ENCODE assay signal across 1 cellular context in the genomic region with DNA sequence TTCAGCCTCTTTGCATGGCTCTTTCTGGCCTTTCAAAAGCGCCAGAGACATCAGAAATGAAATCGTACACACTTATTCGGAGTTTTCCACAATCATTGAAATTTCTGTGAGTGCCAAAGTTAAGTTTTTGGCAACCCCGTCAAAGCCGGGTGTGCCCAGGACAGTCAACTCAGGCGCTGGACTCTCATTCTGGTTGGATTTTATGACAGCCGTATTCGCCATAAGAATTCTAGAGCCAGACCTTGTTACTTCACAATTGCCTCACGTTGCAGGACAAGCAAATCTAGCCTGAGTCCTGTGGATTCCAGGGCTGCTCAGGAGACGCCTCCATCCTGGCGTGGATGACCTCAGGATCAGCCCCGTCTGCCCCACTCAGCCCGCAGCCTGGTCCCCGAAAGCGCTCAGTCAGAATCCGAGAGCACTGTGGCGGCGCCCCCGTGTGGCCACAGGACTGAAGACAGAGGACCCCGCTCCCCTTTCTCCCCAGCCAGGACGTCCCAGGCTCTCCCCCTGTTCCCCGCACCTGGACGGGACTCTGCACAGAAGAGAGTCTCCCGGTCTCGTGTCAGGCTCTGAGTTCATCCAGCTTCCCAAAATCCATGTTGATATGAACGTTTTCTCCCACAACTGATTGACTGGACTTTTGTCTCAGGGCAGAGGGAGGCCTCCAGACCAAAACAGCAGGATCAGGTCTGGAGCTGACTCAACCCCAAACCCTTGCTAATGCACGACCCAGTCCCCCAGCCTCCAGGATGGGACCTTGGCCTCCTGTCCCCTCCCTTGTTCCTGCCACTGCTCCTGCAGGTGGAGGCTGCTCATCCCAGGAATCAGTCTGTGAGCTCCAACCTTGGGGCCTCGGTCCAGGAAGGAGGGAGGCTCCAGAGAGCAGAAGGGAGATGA.
A peak's percentile ranks its signal among the peaks of the same experiment; 100 is the strongest.
TF ChIP-seq lines count a peak whose summit lies in the region.

No MANE protein-coding gene starts in this region.

TF ChIP-seq in HEK293, 187 proteins besides CTCF, POLR2A, EP300 and RAD21 (continued from another document):
- TF ChIP-seq, protein P1, sequence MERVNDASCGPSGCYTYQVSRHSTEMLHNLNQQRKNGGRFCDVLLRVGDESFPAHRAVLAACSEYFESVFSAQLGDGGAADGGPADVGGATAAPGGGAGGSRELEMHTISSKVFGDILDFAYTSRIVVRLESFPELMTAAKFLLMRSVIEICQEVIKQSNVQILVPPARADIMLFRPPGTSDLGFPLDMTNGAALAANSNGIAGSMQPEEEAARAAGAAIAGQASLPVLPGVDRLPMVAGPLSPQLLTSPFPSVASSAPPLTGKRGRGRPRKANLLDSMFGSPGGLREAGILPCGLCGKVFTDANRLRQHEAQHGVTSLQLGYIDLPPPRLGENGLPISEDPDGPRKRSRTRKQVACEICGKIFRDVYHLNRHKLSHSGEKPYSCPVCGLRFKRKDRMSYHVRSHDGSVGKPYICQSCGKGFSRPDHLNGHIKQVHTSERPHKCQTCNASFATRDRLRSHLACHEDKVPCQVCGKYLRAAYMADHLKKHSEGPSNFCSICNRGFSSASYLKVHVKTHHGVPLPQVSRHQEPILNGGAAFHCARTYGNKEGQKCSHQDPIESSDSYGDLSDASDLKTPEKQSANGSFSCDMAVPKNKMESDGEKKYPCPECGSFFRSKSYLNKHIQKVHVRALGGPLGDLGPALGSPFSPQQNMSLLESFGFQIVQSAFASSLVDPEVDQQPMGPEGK (tag by site-specific recombination; IDR thresholded peaks at IDR 0.05), result peak; percentile 45; the same call in 1 of the 2 replicates
- TF ChIP-seq ZNF112 (tag by site-specific recombination; IDR thresholded peaks at IDR 0.05) (no peak), ZNF2 (tag by site-specific recombination; IDR thresholded peaks at IDR 0.05) (peak; percentile 68; the same call in 1 of the 2 replicates), ZNF239 (tag by site-specific recombination; IDR thresholded peaks at IDR 0.05) (no peak), ZNF76 (tag by site-specific recombination; IDR thresholded peaks at IDR 0.05; ENCODE audit: borderline replicate concordance, low read depth) (no peak), ZNF398 (tag by site-specific recombination; IDR thresholded peaks at IDR 0.05) (no peak), ATF2 (tag by site-specific recombination; IDR thresholded peaks at IDR 0.05; ENCODE audit: low read depth) (no peak), ZNF146 (tag by site-specific recombination; IDR thresholded peaks at IDR 0.05) (no peak), HOXD13 (CRISPR knock-in tag; IDR thresholded peaks at IDR 0.05; ENCODE audit: borderline replicate concordance) (no peak), ZNF148 (tag by site-specific recombination; IDR thresholded peaks at IDR 0.05; ENCODE audit: borderline replicate concordance) (no peak), ZNF48 (tag by site-specific recombination; IDR thresholded peaks at IDR 0.05) (no peak), ZNF10 (tag by site-specific recombination; IDR thresholded peaks at IDR 0.05) (no peak), ZBTB17 (tag by site-specific recombination; IDR thresholded peaks at IDR 0.05) (peak; percentile 43), ZXDB (tag by site-specific recombination; IDR thresholded peaks at IDR 0.05) (no peak), ZNF654 (tag by site-specific recombination; IDR thresholded peaks at IDR 0.05; ENCODE audit: low read depth) (peak; percentile 48), ZBTB8A (tag by site-specific recombination; IDR thresholded peaks at IDR 0.05) (peak; percentile 62), ZNF121 (tag by site-specific recombination; IDR thresholded peaks at IDR 0.05) (no peak), ZNF366 (tag by site-specific recombination; conservative IDR thresholded peaks at IDR 0.05) (0 out of 2 replicates have a peak, but pooled peaks have one; percentile 20)
- TF ChIP-seq, protein P2, sequence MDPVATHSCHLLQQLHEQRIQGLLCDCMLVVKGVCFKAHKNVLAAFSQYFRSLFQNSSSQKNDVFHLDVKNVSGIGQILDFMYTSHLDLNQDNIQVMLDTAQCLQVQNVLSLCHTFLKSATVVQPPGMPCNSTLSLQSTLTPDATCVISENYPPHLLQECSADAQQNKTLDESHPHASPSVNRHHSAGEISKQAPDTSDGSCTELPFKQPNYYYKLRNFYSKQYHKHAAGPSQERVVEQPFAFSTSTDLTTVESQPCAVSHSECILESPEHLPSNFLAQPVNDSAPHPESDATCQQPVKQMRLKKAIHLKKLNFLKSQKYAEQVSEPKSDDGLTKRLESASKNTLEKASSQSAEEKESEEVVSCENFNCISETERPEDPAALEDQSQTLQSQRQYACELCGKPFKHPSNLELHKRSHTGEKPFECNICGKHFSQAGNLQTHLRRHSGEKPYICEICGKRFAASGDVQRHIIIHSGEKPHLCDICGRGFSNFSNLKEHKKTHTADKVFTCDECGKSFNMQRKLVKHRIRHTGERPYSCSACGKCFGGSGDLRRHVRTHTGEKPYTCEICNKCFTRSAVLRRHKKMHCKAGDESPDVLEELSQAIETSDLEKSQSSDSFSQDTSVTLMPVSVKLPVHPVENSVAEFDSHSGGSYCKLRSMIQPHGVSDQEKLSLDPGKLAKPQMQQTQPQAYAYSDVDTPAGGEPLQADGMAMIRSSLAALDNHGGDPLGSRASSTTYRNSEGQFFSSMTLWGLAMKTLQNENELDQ (tag by site-specific recombination; IDR thresholded peaks at IDR 0.05; ENCODE audit: low read depth), result no peak
- TF ChIP-seq, protein P3, sequence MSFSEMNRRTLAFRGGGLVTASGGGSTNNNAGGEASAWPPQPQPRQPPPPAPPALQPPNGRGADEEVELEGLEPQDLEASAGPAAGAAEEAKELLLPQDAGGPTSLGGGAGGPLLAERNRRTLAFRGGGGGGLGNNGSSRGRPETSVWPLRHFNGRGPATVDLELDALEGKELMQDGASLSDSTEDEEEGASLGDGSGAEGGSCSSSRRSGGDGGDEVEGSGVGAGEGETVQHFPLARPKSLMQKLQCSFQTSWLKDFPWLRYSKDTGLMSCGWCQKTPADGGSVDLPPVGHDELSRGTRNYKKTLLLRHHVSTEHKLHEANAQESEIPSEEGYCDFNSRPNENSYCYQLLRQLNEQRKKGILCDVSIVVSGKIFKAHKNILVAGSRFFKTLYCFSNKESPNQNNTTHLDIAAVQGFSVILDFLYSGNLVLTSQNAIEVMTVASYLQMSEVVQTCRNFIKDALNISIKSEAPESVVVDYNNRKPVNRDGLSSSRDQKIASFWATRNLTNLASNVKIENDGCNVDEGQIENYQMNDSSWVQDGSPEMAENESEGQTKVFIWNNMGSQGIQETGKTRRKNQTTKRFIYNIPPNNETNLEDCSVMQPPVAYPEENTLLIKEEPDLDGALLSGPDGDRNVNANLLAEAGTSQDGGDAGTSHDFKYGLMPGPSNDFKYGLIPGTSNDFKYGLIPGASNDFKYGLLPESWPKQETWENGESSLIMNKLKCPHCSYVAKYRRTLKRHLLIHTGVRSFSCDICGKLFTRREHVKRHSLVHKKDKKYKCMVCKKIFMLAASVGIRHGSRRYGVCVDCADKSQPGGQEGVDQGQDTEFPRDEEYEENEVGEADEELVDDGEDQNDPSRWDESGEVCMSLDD (tag by site-specific recombination; IDR thresholded peaks at IDR 0.05), result peak; percentile 54
- TF ChIP-seq, protein P4, sequence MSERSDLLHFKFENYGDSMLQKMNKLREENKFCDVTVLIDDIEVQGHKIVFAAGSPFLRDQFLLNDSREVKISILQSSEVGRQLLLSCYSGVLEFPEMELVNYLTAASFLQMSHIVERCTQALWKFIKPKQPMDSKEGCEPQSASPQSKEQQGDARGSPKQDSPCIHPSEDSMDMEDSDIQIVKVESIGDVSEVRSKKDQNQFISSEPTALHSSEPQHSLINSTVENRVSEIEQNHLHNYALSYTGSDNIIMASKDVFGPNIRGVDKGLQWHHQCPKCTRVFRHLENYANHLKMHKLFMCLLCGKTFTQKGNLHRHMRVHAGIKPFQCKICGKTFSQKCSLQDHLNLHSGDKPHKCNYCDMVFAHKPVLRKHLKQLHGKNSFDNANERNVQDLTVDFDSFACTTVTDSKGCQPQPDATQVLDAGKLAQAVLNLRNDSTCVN (tag by site-specific recombination; optimal IDR thresholded peaks at IDR 0.05), result no peak
